9 cellular contexts compared by ENCODE assay signal in genomic region chr4:83362492-83363329, GRCh38. TPM values are rescaled to one million over a fixed set of nuclear protein-coding genes. Genes with fewer than 3 reads are reported as not detected.
DNase-seq lines count a peak whose midpoint lies in the region; ATAC-seq, FAIRE-seq and TF ChIP-seq lines count a peak whose summit lies in the region.
"Had no signal": no experiment of that assay in that cellular context is flagged by ENCODE, and none has a peak within 500 bp of the region (broad histone marks: within the 10 kb centered on the region; RNA-seq: fewer than 3 reads in every experiment).

No MANE protein-coding gene starts in this region.

- no peaks in the 10 kb centered on the region for H3K79me2 ChIP-seq in osteoblast (ENCODE audit: insufficient read depth, low read length)

- in situ Hi-C loops in astrocyte of the spinal cord (cut with HindIII; ENCODE audit: low sequenced_read_pairs): no loop called here

- no peak overlapping the region for H3K4me2 ChIP-seq in osteoblast (ENCODE audit: insufficient read depth, low read length)

- H4K20me1 ChIP-seq in osteoblast (ENCODE audit: insufficient read depth, low read length): no peaks in the 10 kb centered on the region

- H3K9me3 ChIP-seq in osteoblast (ENCODE audit: low read depth, low read length) (no peaks in the 10 kb centered on the region), kidney (ENCODE audit: control insufficient read depth in 1 of 2, low read length in 2 of 2) (no peaks in the 10 kb centered on the region)

- H3K27ac ChIP-seq in osteoblast (ENCODE audit: low read depth, low read length) (no peak overlapping the region), kidney (ENCODE audit: low read depth in 2 of 2, low read length in 2 of 2) (no peak overlapping the region)

- no peak overlapping the region for H3K4me3 ChIP-seq in astrocyte of the spinal cord (ENCODE audit: low read depth, low read length)
- H3K4me3 ChIP-seq in osteoblast (ENCODE audit: insufficient read depth, low read length): no peak overlapping the region
- H3K4me3 ChIP-seq in kidney (ENCODE audit: low read length in 2 of 2): no peak overlapping the region

- no peak overlapping the region for H2AFZ ChIP-seq in osteoblast (ENCODE audit: low read length)

- H3K27me3 ChIP-seq in osteoblast (ENCODE audit: insufficient read depth, low read length): peaks cover 2% of the 10 kb centered on the region

- H3K9ac ChIP-seq in kidney (ENCODE audit: low read length in 2 of 2): no peak overlapping the region

- ATAC-seq in GM18511 (IDR thresholded peaks at IDR 0.05; ENCODE audit: unreplicated experiment) (peak; percentile 77), GM18520 (IDR thresholded peaks at IDR 0.05; ENCODE audit: unreplicated experiment) (no peak)

- H3K4me1 ChIP-seq in osteoblast (ENCODE audit: insufficient read depth, low read length) (peaks cover 13% of the 10 kb centered on the region), kidney (ENCODE audit: control insufficient read depth in 1 of 2, insufficient read depth in 1 of 2, low read depth in 1 of 2, low read length in 2 of 2) (peaks cover 0 to 5% of the 10 kb centered on the region in 2 donors)

- H3K36me3 ChIP-seq in osteoblast (ENCODE audit: insufficient read depth, low read length) (no peaks in the 10 kb centered on the region), kidney (ENCODE audit: control insufficient read depth in 1 of 2, insufficient read depth in 2 of 2, low read length in 2 of 2) (no peaks in the 10 kb centered on the region)

- peak; percentile 28 for DNase-seq in A172 (ENCODE audit: low spot score)
- peak; percentile 29 for DNase-seq in LoVo (ENCODE audit: low spot score)
- peak; percentile 43 for DNase-seq in astrocyte of the spinal cord (ENCODE audit: low read depth, low spot score)
- DNase-seq in osteoblast (ENCODE audit: insufficient read length, low spot score, missing footprints): no peak
- no peak for DNase-seq in NCI-H2029 (lab: John Stamatoyannopoulos, UW)
- DNase-seq in kidney: no peak

- intact Hi-C loops in kidney (cut with DNase I): no loop called here

- TF ChIP-seq CTCF in astrocyte of the spinal cord (IDR thresholded peaks at IDR 0.05; ENCODE audit: low read depth, low read length) (peak; percentile 56), osteoblast (IDR thresholded peaks at IDR 0.05; ENCODE audit: extremely low read depth, low read depth, low read length) (peak; percentile 54), kidney (IDR thresholded peaks at IDR 0.05; ENCODE audit: borderline replicate concordance, extremely low read depth, insufficient read depth) (no peak)

- FAIRE-seq in kidney (lab: Jason Lieb, UNC): no peak
- FAIRE-seq: endometrium had no signal

RNA-seq across cellular contexts. Expression of gene HPSE, which starts 28.1 kb away (rescaled TPM):
- total RNA-seq in A172 (2014; rRNA removed; shearing (Covaris generic)): 1.3 and 2.3 TPM in 2 replicates
- total RNA-seq in osteoblast (0.29 and 0.36 TPM in 2 replicates), kidney (6.8 TPM)
- polyA plus RNA-seq in kidney (ENCODE audit: insufficient read depth, low read depth, low replicate concordance): 1.9 TPM

Comparison
In these comparisons a context has a peak if more than half of its experiments do, and no peak if none do; other contexts are left out.
1. DNase-seq: peak in A172 (single experiment), LoVo (single experiment) and astrocyte of the spinal cord (single experiment); none in osteoblast (single experiment), NCI-H2029 (single experiment) and kidney (single experiment).